ENCODE assay signal across 1 cellular context in the genomic region with DNA sequence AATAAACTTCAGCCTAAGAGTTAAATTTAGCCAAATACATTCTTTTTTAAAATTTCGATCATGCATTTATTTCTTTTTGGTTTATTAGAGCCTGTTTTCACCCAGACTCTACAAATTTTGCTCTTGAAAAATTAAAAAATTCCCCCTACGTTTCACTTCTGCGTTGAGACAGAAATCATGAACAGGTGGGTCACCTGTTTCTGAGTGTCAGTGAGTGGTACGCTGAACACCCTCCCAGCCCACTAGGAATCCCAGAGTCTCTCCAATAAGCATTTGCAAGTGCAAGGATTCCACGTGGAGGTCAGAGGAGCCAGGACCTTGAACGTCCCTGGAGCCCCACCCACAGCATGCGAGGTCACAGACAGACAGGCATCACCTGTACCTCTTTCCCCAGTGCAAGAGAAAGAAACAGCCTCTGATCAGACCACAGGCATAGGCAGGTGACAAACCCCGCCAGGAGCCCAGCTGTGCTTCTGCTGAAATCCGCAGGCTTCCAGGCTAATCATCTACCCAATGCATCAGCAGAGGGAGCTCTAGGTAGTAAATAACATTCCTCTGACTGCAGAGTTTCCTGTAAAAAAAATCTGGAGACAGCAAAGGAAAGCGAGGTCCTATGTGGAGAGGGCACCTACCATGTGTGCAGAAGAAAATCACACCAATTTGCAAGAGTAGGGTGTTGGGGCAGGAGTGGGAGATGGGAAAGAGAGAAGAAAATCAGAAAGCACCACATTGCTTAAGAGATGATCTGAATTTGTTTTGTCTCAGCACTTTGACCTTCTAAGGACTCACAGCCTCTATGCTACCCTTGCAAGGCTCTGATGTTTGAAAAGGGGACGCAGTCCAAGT.
TF ChIP-seq lines count a peak whose summit lies in the region.

No MANE protein-coding gene starts in this region.

TF ChIP-seq in HepG2, 621 proteins besides CTCF, POLR2A, EP300 and RAD21 (continued from another document and continues in another):
- no peak for TF ChIP-seq SPEN (CRISPR knock-in tag; IDR thresholded peaks at IDR 0.05; ENCODE audit: low read depth)
- 0 out of 2 replicates have a peak, but pooled peaks have one; percentile 52 for TF ChIP-seq NFATC3 (CRISPR knock-in tag; IDR thresholded peaks at IDR 0.05)
- TF ChIP-seq ZNF260 (CRISPR knock-in tag; IDR thresholded peaks at IDR 0.05; ENCODE audit: borderline replicate concordance, low read depth) = no peak
- no peak for TF ChIP-seq REXO4 (CRISPR knock-in tag; IDR thresholded peaks at IDR 0.05; ENCODE audit: borderline replicate concordance)
- TF ChIP-seq ZNF883 (CRISPR knock-in tag; IDR thresholded peaks at IDR 0.05; ENCODE audit: not compliant biosample characterization) = peak; percentile 34
- TF ChIP-seq CREM (IDR thresholded peaks at IDR 0.05) = no peak
- TF ChIP-seq CREM (CRISPR knock-in tag; IDR thresholded peaks at IDR 0.05) = no peak
- TF ChIP-seq ZNF768 (CRISPR knock-in tag; IDR thresholded peaks at IDR 0.05) = no peak
- TF ChIP-seq ZNF547 (CRISPR knock-in tag; IDR thresholded peaks at IDR 0.05) = 0 out of 2 replicates have a peak, but pooled peaks have one; percentile 34
- TF ChIP-seq, protein P1, sequence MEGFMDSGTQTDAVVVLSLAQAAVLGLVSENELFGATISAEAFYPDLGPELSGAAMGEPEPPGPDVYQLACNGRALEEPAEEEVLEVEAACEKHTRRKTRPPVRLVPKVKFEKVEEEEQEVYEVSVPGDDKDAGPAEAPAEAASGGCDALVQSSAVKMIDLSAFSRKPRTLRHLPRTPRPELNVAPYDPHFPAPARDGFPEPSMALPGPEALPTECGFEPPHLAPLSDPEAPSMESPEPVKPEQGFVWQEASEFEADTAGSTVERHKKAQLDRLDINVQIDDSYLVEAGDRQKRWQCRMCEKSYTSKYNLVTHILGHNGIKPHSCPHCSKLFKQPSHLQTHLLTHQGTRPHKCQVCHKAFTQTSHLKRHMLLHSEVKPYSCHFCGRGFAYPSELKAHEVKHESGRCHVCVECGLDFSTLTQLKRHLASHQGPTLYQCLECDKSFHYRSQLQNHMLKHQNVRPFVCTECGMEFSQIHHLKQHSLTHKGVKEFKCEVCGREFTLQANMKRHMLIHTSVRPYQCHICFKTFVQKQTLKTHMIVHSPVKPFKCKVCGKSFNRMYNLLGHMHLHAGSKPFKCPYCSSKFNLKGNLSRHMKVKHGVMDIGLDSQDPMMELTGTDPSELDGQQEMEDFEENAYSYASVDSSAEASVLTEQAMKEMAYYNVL (CRISPR knock-in tag; IDR thresholded peaks at IDR 0.05; ENCODE audit: borderline replicate concordance) = no peak
- TF ChIP-seq, protein P2, sequence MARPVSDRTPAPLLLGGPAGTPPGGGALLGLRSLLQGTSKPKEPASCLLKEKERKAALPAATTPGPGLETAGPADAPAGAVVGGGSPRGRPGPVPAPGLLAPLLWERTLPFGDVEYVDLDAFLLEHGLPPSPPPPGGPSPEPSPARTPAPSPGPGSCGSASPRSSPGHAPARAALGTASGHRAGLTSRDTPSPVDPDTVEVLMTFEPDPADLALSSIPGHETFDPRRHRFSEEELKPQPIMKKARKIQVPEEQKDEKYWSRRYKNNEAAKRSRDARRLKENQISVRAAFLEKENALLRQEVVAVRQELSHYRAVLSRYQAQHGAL (CRISPR knock-in tag; IDR thresholded peaks at IDR 0.05; ENCODE audit: not compliant biosample characterization) = no peak
- no peak for TF ChIP-seq PHF20 (CRISPR knock-in tag; IDR thresholded peaks at IDR 0.05)
- TF ChIP-seq TEAD3 (CRISPR knock-in tag; optimal IDR thresholded peaks at IDR 0.05; ENCODE audit: borderline replicate concordance) = peak; percentile 45
- no peak for TF ChIP-seq ZIK1 (CRISPR knock-in tag; IDR thresholded peaks at IDR 0.05; ENCODE audit: borderline replicate concordance, low read depth)
- TF ChIP-seq, protein P3, sequence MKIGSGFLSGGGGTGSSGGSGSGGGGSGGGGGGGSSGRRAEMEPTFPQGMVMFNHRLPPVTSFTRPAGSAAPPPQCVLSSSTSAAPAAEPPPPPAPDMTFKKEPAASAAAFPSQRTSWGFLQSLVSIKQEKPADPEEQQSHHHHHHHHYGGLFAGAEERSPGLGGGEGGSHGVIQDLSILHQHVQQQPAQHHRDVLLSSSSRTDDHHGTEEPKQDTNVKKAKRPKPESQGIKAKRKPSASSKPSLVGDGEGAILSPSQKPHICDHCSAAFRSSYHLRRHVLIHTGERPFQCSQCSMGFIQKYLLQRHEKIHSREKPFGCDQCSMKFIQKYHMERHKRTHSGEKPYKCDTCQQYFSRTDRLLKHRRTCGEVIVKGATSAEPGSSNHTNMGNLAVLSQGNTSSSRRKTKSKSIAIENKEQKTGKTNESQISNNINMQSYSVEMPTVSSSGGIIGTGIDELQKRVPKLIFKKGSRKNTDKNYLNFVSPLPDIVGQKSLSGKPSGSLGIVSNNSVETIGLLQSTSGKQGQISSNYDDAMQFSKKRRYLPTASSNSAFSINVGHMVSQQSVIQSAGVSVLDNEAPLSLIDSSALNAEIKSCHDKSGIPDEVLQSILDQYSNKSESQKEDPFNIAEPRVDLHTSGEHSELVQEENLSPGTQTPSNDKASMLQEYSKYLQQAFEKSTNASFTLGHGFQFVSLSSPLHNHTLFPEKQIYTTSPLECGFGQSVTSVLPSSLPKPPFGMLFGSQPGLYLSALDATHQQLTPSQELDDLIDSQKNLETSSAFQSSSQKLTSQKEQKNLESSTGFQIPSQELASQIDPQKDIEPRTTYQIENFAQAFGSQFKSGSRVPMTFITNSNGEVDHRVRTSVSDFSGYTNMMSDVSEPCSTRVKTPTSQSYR (CRISPR knock-in tag; IDR thresholded peaks at IDR 0.05; ENCODE audit: borderline replicate concordance) = no peak
- no peak for TF ChIP-seq MYNN (CRISPR knock-in tag; IDR thresholded peaks at IDR 0.05; ENCODE audit: low read depth)
- TF ChIP-seq, protein P4, sequence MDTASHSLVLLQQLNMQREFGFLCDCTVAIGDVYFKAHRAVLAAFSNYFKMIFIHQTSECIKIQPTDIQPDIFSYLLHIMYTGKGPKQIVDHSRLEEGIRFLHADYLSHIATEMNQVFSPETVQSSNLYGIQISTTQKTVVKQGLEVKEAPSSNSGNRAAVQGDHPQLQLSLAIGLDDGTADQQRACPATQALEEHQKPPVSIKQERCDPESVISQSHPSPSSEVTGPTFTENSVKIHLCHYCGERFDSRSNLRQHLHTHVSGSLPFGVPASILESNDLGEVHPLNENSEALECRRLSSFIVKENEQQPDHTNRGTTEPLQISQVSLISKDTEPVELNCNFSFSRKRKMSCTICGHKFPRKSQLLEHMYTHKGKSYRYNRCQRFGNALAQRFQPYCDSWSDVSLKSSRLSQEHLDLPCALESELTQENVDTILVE (CRISPR knock-in tag; IDR thresholded peaks at IDR 0.05) = no peak
- TF ChIP-seq KLF13 (CRISPR knock-in tag; IDR thresholded peaks at IDR 0.05) = no peak
- no peak for TF ChIP-seq ZNF180 (CRISPR knock-in tag; IDR thresholded peaks at IDR 0.05; ENCODE audit: borderline replicate concordance, low read depth)
- TF ChIP-seq EED (CRISPR knock-in tag; IDR thresholded peaks at IDR 0.05) = no peak
- 0 out of 2 replicates have a peak, but pooled peaks have one; percentile 17 for TF ChIP-seq FOXK1 (CRISPR knock-in tag; IDR thresholded peaks at IDR 0.05; ENCODE audit: borderline replicate concordance, low read depth)
- no peak for TF ChIP-seq MTF1 (CRISPR knock-in tag; IDR thresholded peaks at IDR 0.05)
- TF ChIP-seq RBAK (CRISPR knock-in tag; IDR thresholded peaks at IDR 0.05) = no peak
- TF ChIP-seq, protein P5, sequence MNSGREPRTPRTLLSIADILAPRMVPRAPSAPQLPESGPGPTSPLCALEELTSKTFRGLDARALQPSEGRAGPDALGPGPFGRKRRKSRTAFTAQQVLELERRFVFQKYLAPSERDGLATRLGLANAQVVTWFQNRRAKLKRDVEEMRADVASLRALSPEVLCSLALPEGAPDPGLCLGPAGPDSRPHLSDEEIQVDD (CRISPR knock-in tag; IDR thresholded peaks at IDR 0.05; ENCODE audit: borderline replicate concordance) = no peak
- TF ChIP-seq KLF15 (CRISPR knock-in tag; IDR thresholded peaks at IDR 0.05; ENCODE audit: borderline replicate concordance) = no peak
- TF ChIP-seq PRPF4 (IDR thresholded peaks at IDR 0.05; ENCODE audit: low read depth, low read length, poor library complexity, severe bottlenecking) = no peak
- TF ChIP-seq NCOR1 (IDR thresholded peaks at IDR 0.05; ENCODE audit: borderline replicate concordance, low read length) = no peak
- no peak for TF ChIP-seq NCOA1 (CRISPR knock-in tag; IDR thresholded peaks at IDR 0.05)
- TF ChIP-seq, protein P6, sequence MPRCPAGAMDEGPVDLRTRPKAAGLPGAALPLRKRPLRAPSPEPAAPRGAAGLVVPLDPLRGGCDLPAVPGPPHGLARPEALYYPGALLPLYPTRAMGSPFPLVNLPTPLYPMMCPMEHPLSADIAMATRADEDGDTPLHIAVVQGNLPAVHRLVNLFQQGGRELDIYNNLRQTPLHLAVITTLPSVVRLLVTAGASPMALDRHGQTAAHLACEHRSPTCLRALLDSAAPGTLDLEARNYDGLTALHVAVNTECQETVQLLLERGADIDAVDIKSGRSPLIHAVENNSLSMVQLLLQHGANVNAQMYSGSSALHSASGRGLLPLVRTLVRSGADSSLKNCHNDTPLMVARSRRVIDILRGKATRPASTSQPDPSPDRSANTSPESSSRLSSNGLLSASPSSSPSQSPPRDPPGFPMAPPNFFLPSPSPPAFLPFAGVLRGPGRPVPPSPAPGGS (CRISPR knock-in tag; IDR thresholded peaks at IDR 0.05) = no peak
- peak; percentile 75; the same call in 1 of the 2 replicates for TF ChIP-seq MIXL1 (CRISPR knock-in tag; IDR thresholded peaks at IDR 0.05)
- no peak for TF ChIP-seq RBM39 (IDR thresholded peaks at IDR 0.05; ENCODE audit: low read depth, low read length, poor library complexity, severe bottlenecking)
- TF ChIP-seq FOXA3 (CRISPR knock-in tag; IDR thresholded peaks at IDR 0.05) = 0 out of 2 replicates have a peak, but pooled peaks have one; percentile 23
- no peak for TF ChIP-seq ZMAT3 (CRISPR knock-in tag; conservative IDR thresholded peaks at IDR 0.05)
- no peak for TF ChIP-seq ZNF75D (CRISPR knock-in tag; IDR thresholded peaks at IDR 0.05; ENCODE audit: borderline replicate concordance)
- TF ChIP-seq, protein P7, sequence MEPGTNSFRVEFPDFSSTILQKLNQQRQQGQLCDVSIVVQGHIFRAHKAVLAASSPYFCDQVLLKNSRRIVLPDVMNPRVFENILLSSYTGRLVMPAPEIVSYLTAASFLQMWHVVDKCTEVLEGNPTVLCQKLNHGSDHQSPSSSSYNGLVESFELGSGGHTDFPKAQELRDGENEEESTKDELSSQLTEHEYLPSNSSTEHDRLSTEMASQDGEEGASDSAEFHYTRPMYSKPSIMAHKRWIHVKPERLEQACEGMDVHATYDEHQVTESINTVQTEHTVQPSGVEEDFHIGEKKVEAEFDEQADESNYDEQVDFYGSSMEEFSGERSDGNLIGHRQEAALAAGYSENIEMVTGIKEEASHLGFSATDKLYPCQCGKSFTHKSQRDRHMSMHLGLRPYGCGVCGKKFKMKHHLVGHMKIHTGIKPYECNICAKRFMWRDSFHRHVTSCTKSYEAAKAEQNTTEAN (CRISPR knock-in tag; conservative IDR thresholded peaks at IDR 0.05) = no peak
- no peak for TF ChIP-seq SMYD3 (CRISPR knock-in tag; IDR thresholded peaks at IDR 0.05)
- TF ChIP-seq MZF1 (CRISPR knock-in tag; IDR thresholded peaks at IDR 0.05; ENCODE audit: borderline replicate concordance) = no peak
- TF ChIP-seq ZBTB38 (CRISPR knock-in tag; IDR thresholded peaks at IDR 0.05) = no peak
- peak; percentile 67 for TF ChIP-seq XRCC5 (optimal IDR thresholded peaks at IDR 0.05; ENCODE audit: low read length)
- no peak for TF ChIP-seq ZNF350 (CRISPR knock-in tag; IDR thresholded peaks at IDR 0.05; ENCODE audit: borderline replicate concordance, low read depth)
- TF ChIP-seq ZNF441 (CRISPR knock-in tag; IDR thresholded peaks at IDR 0.05; ENCODE audit: borderline replicate concordance) = no peak
- TF ChIP-seq, protein P8, sequence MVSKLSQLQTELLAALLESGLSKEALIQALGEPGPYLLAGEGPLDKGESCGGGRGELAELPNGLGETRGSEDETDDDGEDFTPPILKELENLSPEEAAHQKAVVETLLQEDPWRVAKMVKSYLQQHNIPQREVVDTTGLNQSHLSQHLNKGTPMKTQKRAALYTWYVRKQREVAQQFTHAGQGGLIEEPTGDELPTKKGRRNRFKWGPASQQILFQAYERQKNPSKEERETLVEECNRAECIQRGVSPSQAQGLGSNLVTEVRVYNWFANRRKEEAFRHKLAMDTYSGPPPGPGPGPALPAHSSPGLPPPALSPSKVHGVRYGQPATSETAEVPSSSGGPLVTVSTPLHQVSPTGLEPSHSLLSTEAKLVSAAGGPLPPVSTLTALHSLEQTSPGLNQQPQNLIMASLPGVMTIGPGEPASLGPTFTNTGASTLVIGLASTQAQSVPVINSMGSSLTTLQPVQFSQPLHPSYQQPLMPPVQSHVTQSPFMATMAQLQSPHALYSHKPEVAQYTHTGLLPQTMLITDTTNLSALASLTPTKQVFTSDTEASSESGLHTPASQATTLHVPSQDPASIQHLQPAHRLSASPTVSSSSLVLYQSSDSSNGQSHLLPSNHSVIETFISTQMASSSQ (IDR thresholded peaks at IDR 0.05; ENCODE audit: low read depth) = no peak
- TF ChIP-seq, protein P8 (CRISPR knock-in tag; IDR thresholded peaks at IDR 0.05; ENCODE audit: borderline replicate concordance) = no peak
- TF ChIP-seq, protein P9, sequence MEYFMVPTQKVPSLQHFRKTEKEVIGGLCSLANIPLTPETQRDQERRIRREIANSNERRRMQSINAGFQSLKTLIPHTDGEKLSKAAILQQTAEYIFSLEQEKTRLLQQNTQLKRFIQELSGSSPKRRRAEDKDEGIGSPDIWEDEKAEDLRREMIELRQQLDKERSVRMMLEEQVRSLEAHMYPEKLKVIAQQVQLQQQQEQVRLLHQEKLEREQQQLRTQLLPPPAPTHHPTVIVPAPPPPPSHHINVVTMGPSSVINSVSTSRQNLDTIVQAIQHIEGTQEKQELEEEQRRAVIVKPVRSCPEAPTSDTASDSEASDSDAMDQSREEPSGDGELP (IDR thresholded peaks at IDR 0.05; ENCODE audit: borderline replicate concordance, low read depth) = peak; percentile 51; the same call in 1 of the 2 replicates
- TF ChIP-seq, protein P10, sequence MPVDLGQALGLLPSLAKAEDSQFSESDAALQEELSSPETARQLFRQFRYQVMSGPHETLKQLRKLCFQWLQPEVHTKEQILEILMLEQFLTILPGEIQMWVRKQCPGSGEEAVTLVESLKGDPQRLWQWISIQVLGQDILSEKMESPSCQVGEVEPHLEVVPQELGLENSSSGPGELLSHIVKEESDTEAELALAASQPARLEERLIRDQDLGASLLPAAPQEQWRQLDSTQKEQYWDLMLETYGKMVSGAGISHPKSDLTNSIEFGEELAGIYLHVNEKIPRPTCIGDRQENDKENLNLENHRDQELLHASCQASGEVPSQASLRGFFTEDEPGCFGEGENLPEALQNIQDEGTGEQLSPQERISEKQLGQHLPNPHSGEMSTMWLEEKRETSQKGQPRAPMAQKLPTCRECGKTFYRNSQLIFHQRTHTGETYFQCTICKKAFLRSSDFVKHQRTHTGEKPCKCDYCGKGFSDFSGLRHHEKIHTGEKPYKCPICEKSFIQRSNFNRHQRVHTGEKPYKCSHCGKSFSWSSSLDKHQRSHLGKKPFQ (CRISPR knock-in tag; IDR thresholded peaks at IDR 0.05; ENCODE audit: insufficient replicate concordance) = no peak
